Comparison of ENCODE assay signal across 8 cellular contexts in genomic region chr7:151087247-151088018, GRCh38. TPM values are rescaled to one million over a fixed set of nuclear protein-coding genes. Genes with fewer than 3 reads are reported as not detected.
DNase-seq lines count a peak whose midpoint lies in the region; ATAC-seq and TF ChIP-seq lines count a peak whose summit lies in the region.

No MANE protein-coding gene starts in this region.

- WGBS in upper lobe of left lung, 2 donors, result 1 to 2% methylated on average over 33 to 38 of the region's 70 CpGs

- peaks cover 8% of the 10 kb centered on the region; the same call in 1 of the 2 replicates for H4K20me1 ChIP-seq in MM.1S (ENCODE audit: insufficient read depth, low read length)

- CTCF ChIA-PET in activated CD8-positive, alpha-beta T cell treated with anti-CD3 and anti-CD28 coated beads, Interleukin-2, amount 10 ng/mL, durations not matched to agents 7 days and 5 days (lab: Charles Lee), result interaction anchor here (1.2 to 1.5 kb wide), 3 partner anchors 18 to 36 kb away, joined by 3 to 8 read pairs (median 4); no protein-coding TSS in a partner anchor

- H3K27me3 ChIP-seq in MM.1S (replicated peaks; ENCODE audit: insufficient read depth, low read length), result no peaks in the 10 kb centered on the region
- no peaks in the 10 kb centered on the region for H3K27me3 ChIP-seq in muscle layer of colon (ENCODE audit: control insufficient read depth in 1 of 2, insufficient read depth in 2 of 2, low read length in 2 of 2)
- no peaks in the 10 kb centered on the region for H3K27me3 ChIP-seq in upper lobe of left lung

- peak; percentile 9 for ATAC-seq in activated CD8-positive, alpha-beta T cell treated with anti-CD3 and anti-CD28 coated beads, Interleukin-2, amount 10 ng/mL, durations not matched to agents 7 days and 5 days
- ATAC-seq in esophagus mucosa, result peak; percentile 40
- ATAC-seq in upper lobe of left lung (ENCODE audit: low FRiP score in 2 of 2), result peak; percentile 3 to 65
- no peak for ATAC-seq in HG02970 (IDR thresholded peaks at IDR 0.05; ENCODE audit: low FRiP score, unreplicated experiment)

- peak overlapping the region; percentile 77 for H3K9ac ChIP-seq in MM.1S (ENCODE audit: low read length)
- H3K9ac ChIP-seq in muscle layer of colon (ENCODE audit: low read length), result peak overlapping the region; percentile 55

- H3K4me1 ChIP-seq in MM.1S (ENCODE audit: low read length) (peaks cover 14% of the 10 kb centered on the region), muscle layer of colon (ENCODE audit: insufficient read depth, low read length) (peaks cover 61% of the 10 kb centered on the region), upper lobe of left lung (peaks cover 61 to 80% (median 72%) of the 10 kb centered on the region in 4 donors)

- peaks cover 30% of the 10 kb centered on the region for H3K27me3 Mint-ChIP-seq in activated CD8-positive, alpha-beta T cell treated with anti-CD3 and anti-CD28 coated beads, Interleukin-2, amount 10 ng/mL, durations not matched to agents 7 days and 5 days (ENCODE audit: low read depth)

- peak overlapping the region; percentile 52; the same call in 1 of the 2 replicates for H3K27ac ChIP-seq in MM.1S (ENCODE audit: low read length)
- peak overlapping the region; percentile 89 for H3K27ac ChIP-seq in muscle layer of colon (ENCODE audit: low read depth, low read length)
- peak overlapping the region; percentile 89 to 93 (median 91) for H3K27ac ChIP-seq in upper lobe of left lung

- peak; percentile 33 for TF ChIP-seq POLR2A in GM15510 (IDR thresholded peaks at IDR 0.05; ENCODE audit: borderline replicate concordance, extremely low read depth, insufficient read length)
- TF ChIP-seq POLR2A in upper lobe of left lung (IDR thresholded peaks at IDR 0.05), result peak in 1 of 4 donors; percentile 14

- peak overlapping the region; percentile 77 for H3K4me3 ChIP-seq in MM.1S (ENCODE audit: low read length)
- peak overlapping the region; percentile 89 to 92 for H3K4me3 ChIP-seq in muscle layer of colon (ENCODE audit: low read depth in 1 of 2, low read length in 2 of 2)
- H3K4me3 ChIP-seq in upper lobe of left lung, result peak overlapping the region; percentile 70 to 83 (median 82)

- peaks cover 21% of the 10 kb centered on the region for H3F3A ChIP-seq in MM.1S (ENCODE audit: insufficient read depth, low read length)

- H3K36me3 ChIP-seq in MM.1S (replicated peaks; ENCODE audit: insufficient read depth, low read length) (no peaks in the 10 kb centered on the region), muscle layer of colon (ENCODE audit: insufficient read depth, low read length) (no peaks in the 10 kb centered on the region), upper lobe of left lung (peaks cover 0 to 8% (median 2%) of the 10 kb centered on the region in 4 donors)

- H2AFZ ChIP-seq in MM.1S (ENCODE audit: low read length), result peak overlapping the region; percentile 71

- H3K4me2 ChIP-seq in MM.1S (ENCODE audit: low read depth, low read length), result peak overlapping the region; percentile 89

- H3K9me3 Mint-ChIP-seq in activated CD8-positive, alpha-beta T cell treated with anti-CD3 and anti-CD28 coated beads, Interleukin-2, amount 10 ng/mL, durations not matched to agents 7 days and 5 days (ENCODE audit: insufficient read depth), result no peaks in the 10 kb centered on the region

- no peaks in the 10 kb centered on the region for H3K9me2 ChIP-seq in MM.1S (replicated peaks; ENCODE audit: insufficient read depth, low read length)

- POLR2A ChIA-PET in activated CD8-positive, alpha-beta T cell treated with anti-CD3 and anti-CD28 coated beads, Interleukin-2, amount 10 ng/mL, durations not matched to agents 7 days and 5 days (lab: Charles Lee), result interaction anchor here (0.8 kb wide), 1 partner anchor 28 kb away, joined by 3 read pairs; no protein-coding TSS in a partner anchor

- peaks cover 64% of the 10 kb centered on the region for H3K79me2 ChIP-seq in MM.1S (ENCODE audit: low read length)

- H3K9me3 ChIP-seq in MM.1S (replicated peaks; ENCODE audit: insufficient read depth, low read length) (no peaks in the 10 kb centered on the region), muscle layer of colon (ENCODE audit: low read length) (no peaks in the 10 kb centered on the region), upper lobe of left lung (no peaks in the 10 kb centered on the region)

- TF ChIP-seq CTCF in MM.1S (IDR thresholded peaks at IDR 0.05; ENCODE audit: low read length) (peak; percentile 40), upper lobe of left lung (IDR thresholded peaks at IDR 0.05) (peak; percentile 15 to 56 (median 32))

- peak overlapping the region; percentile 80 for H3K4me3 Mint-ChIP-seq in activated CD8-positive, alpha-beta T cell treated with anti-CD3 and anti-CD28 coated beads, Interleukin-2, amount 10 ng/mL, durations not matched to agents 7 days and 5 days

- no peak for TF ChIP-seq EP300 in upper lobe of left lung (IDR thresholded peaks at IDR 0.05)

- peaks cover 4% of the 10 kb centered on the region for H3K36me3 Mint-ChIP-seq in activated CD8-positive, alpha-beta T cell treated with anti-CD3 and anti-CD28 coated beads, Interleukin-2, amount 10 ng/mL, durations not matched to agents 7 days and 5 days (ENCODE audit: low read depth)

- DNase-seq in AG08395 (ENCODE audit: low spot score) (peak; percentile 71), MM.1S (peak; percentile 79), upper lobe of left lung (peak; percentile 52 to 94)
- DNase-seq in activated CD8-positive, alpha-beta T cell treated with anti-CD3 and anti-CD28 coated beads, Interleukin-2, amount 10 ng/mL, durations not matched to agents 7 days and 5 days, result peak; percentile 30

- peaks cover 37% of the 10 kb centered on the region for H3K4me1 Mint-ChIP-seq in activated CD8-positive, alpha-beta T cell treated with anti-CD3 and anti-CD28 coated beads, Interleukin-2, amount 10 ng/mL, durations not matched to agents 7 days and 5 days (ENCODE audit: low read depth)

- H3K27ac Mint-ChIP-seq in activated CD8-positive, alpha-beta T cell treated with anti-CD3 and anti-CD28 coated beads, Interleukin-2, amount 10 ng/mL, durations not matched to agents 7 days and 5 days, result no peak overlapping the region

RNA-seq across cellular contexts. Expression of gene AGAP3, which starts 1.2 kb away (rescaled TPM):
- total RNA-seq in activated CD8-positive, alpha-beta T cell treated with anti-CD3 and anti-CD28 coated beads, Interleukin-2, amount 10 ng/mL, durations not matched to agents 7 days and 5 days, result 10 to 100 TPM; 12.1 to 12.6 TPM
- total RNA-seq in esophagus mucosa (76.1 TPM), upper lobe of left lung (100 to 1,000 TPM; 122 to 350 (median 182) TPM)

RNA-seq across cellular contexts. Expression of gene TMUB1, which starts 4.1 kb away (rescaled TPM):
- 10 to 100 TPM; 76.7 to 82.6 TPM for total RNA-seq in activated CD8-positive, alpha-beta T cell treated with anti-CD3 and anti-CD28 coated beads, Interleukin-2, amount 10 ng/mL, durations not matched to agents 7 days and 5 days
- total RNA-seq in esophagus mucosa (23.2 TPM), upper lobe of left lung (10 to 100 TPM; 35.3 to 72.9 (median 51.6) TPM)

RNA-seq across cellular contexts. Expression of gene FASTK, which starts 6.8 kb away (rescaled TPM):
- total RNA-seq in activated CD8-positive, alpha-beta T cell treated with anti-CD3 and anti-CD28 coated beads, Interleukin-2, amount 10 ng/mL, durations not matched to agents 7 days and 5 days, result 10 to 100 TPM; 81.8 to 88.1 TPM
- total RNA-seq in esophagus mucosa (55.5 TPM), upper lobe of left lung (100 to 1,000 TPM in 1 of 6 donors, 10 to 100 TPM in 5; 54.3 to 136 (median 78.0) TPM)

RNA-seq across cellular contexts. Expression of gene SLC4A2, which starts 28.0 kb away (rescaled TPM):
- total RNA-seq in activated CD8-positive, alpha-beta T cell treated with anti-CD3 and anti-CD28 coated beads, Interleukin-2, amount 10 ng/mL, durations not matched to agents 7 days and 5 days, result 100 to 1,000 TPM; 107 to 112 TPM
- total RNA-seq in esophagus mucosa, result 35.9 TPM
- total RNA-seq in upper lobe of left lung, result 100 to 1,000 TPM in 5 of 6 donors, 10 to 100 TPM in 1; 88.4 to 312 (median 188) TPM

RNA-seq across cellular contexts. Expression of gene CDK5, which starts 29.7 kb away (rescaled TPM):
- 10 to 100 TPM; 20.3 to 21.0 TPM for total RNA-seq in activated CD8-positive, alpha-beta T cell treated with anti-CD3 and anti-CD28 coated beads, Interleukin-2, amount 10 ng/mL, durations not matched to agents 7 days and 5 days
- total RNA-seq in esophagus mucosa (11.4 TPM), upper lobe of left lung (10 to 100 TPM in 3 of 6 donors, 1 to 10 TPM in 3; 2.1 to 14.4 (median 10.1) TPM)
